Comparison of ENCODE assay signal across 21 cellular contexts in the genomic region with DNA sequence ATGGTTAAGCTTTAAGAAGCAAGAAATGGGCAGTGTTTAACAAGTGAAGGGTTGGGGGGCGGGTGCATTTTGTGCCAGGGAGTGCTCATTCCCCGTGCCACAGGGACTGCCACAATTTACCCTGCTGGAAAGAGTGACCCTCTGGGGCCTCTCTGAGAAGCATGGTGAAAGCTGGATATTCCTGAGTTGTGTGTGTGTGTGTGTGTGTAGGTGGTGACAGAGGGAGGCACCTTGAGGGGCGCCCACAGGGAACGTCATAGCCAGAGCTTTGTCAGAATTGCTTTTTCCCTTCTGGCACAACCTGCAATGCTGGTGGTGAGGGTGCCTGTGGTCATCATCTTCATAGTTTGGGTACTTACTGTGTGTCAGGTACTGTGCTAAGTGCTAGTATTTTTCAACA. TPM values are rescaled to one million over a fixed set of nuclear protein-coding genes. Genes with fewer than 3 reads are reported as not detected.
DNase-seq lines count a peak whose midpoint lies in the region; TF ChIP-seq lines count a peak whose summit lies in the region.
"Had no signal": no experiment of that assay in that cellular context is flagged by ENCODE, and none has a peak within 500 bp of the region (broad histone marks: within the 10 kb centered on the region; RNA-seq: fewer than 3 reads in every experiment).

No MANE protein-coding gene starts in this region.

- peak overlapping the region in 6 of 8 donors; percentile 17 to 92 (median 82) for H3K27ac Mint-ChIP-seq in CD8-positive, alpha-beta memory T cell
- H3K27ac Mint-ChIP-seq in brain (peak overlapping the region in 1 of 5 experiments; percentile 51), neural crest cell (ENCODE audit: unreplicated experiment) (no peak overlapping the region)

- H3K9me3 ChIP-seq in CD8-positive, alpha-beta memory T cell (ENCODE audit: low read length) = no peaks in the 10 kb centered on the region
- H3K9me3 ChIP-seq in spleen = no peaks in the 10 kb centered on the region
- H3K9me3 ChIP-seq: MG63 had no signal

- TF ChIP-seq CTCF in brain (conservative IDR thresholded peaks at IDR 0.05) = no peak
- no peak for TF ChIP-seq CTCF in neural crest cell (conservative IDR thresholded peaks at IDR 0.05)
- TF ChIP-seq CTCF in spleen (IDR thresholded peaks at IDR 0.05 in 8 of 11, conservative IDR thresholded peaks at IDR 0.05 in 3 of 11) = no peak

- H3K36me3 Mint-ChIP-seq in CD8-positive, alpha-beta memory T cell = peaks cover 0 to 20% (median 5%) of the 10 kb centered on the region in 3 donors
- H3K36me3 Mint-ChIP-seq in brain (no peaks in the 10 kb centered on the region), neural crest cell (ENCODE audit: low read depth) (no peaks in the 10 kb centered on the region)

- TF ChIP-seq POLR2A in spleen (IDR thresholded peaks at IDR 0.05) = no peak

- H3K4me1 Mint-ChIP-seq in CD8-positive, alpha-beta memory T cell = peaks cover 32 to 45% (median 35%) of the 10 kb centered on the region in 3 donors
- H3K4me1 Mint-ChIP-seq in brain (peaks cover 32% of the 10 kb centered on the region), neural crest cell (peaks cover 14% of the 10 kb centered on the region)

- H3K9me3 Mint-ChIP-seq in CD8-positive, alpha-beta memory T cell = peaks cover 0 to 7% (median 4%) of the 10 kb centered on the region in 5 donors
- peaks cover 0 to 9% (median 5%) of the 10 kb centered on the region in 5 experiments for H3K9me3 Mint-ChIP-seq in brain
- H3K9me3 Mint-ChIP-seq in neural crest cell = no peaks in the 10 kb centered on the region

- peak in 1 of 5 donors; percentile 28 for DNase-seq in CD8-positive, alpha-beta memory T cell
- DNase-seq in neural crest cell (ENCODE audit: low read depth, low spot score) (no peak), spleen (peak; percentile 12), RKO (ENCODE audit: low spot score) (no peak), NCI-H2107 (lab: John Stamatoyannopoulos, UW) (no peak), NCI-H2227 (lab: John Stamatoyannopoulos, UW; ENCODE audit: unreplicated experiment) (no peak)
- DNase-seq: C1 segment of cervical spinal cord, DND-41, HCEC 1CT, MG63, NCI-H1694, NCI-H226, NCI-H510A, SHP77 had no signal

- 75 to 83% (median 80%) methylated on average over 4 of the region's 4 CpGs for WGBS in spleen, 5 donors

- POLR2A ChIA-PET in CD8-positive, alpha-beta memory T cell (lab: Charles Lee) = interaction anchor here (0.6 kb wide), 1 partner anchor 220 kb away, joined by 3 read pairs; no protein-coding TSS in a partner anchor

- CTCF ChIA-PET in CD8-positive, alpha-beta memory T cell (lab: Charles Lee) = interaction anchor here (1.3 to 2.8 kb wide), 2 partner anchors 31 to 36 kb away, joined by 3 to 13 read pairs; no protein-coding TSS in a partner anchor

- intact Hi-C loops in spleen (cut with DNase I; ENCODE audit: low total_unique reads) = no loop called here

- H3K27ac ChIP-seq in CD8-positive, alpha-beta memory T cell (ENCODE audit: low read depth, low read length) = no peak overlapping the region
- H3K27ac ChIP-seq in spleen = no peak overlapping the region
- H3K27ac ChIP-seq: RWPE1 had no signal

- H3K27me3 Mint-ChIP-seq in CD8-positive, alpha-beta memory T cell = peaks cover 14 to 22% of the 10 kb centered on the region in 2 donors
- H3K27me3 Mint-ChIP-seq in brain (peaks cover 18% of the 10 kb centered on the region), neural crest cell (ENCODE audit: low read depth) (peaks cover 39% of the 10 kb centered on the region)

- H3K36me3 ChIP-seq in CD8-positive, alpha-beta memory T cell (ENCODE audit: insufficient read depth, low read length) = no peaks in the 10 kb centered on the region
- H3K36me3 ChIP-seq in spleen = no peaks in the 10 kb centered on the region
- H3K36me3 ChIP-seq: MG63 had no signal

- H3K4me3 Mint-ChIP-seq in CD8-positive, alpha-beta memory T cell = peak overlapping the region in 4 of 7 donors; percentile 12 to 76 (median 50)
- H3K4me3 Mint-ChIP-seq in brain (peak overlapping the region in 3 of 5 experiments; percentile 7 to 20 (median 17)), neural crest cell (peak overlapping the region; percentile 41)

- H3K4me1 ChIP-seq in CD8-positive, alpha-beta memory T cell (ENCODE audit: insufficient read depth, low read length) = peaks cover 6% of the 10 kb centered on the region
- H3K4me1 ChIP-seq in spleen = peaks cover 0 to 65% (median 32%) of the 10 kb centered on the region in 6 donors

- H3K4me3 ChIP-seq in CD8-positive, alpha-beta memory T cell (ENCODE audit: low read length) = no peak overlapping the region
- H3K4me3 ChIP-seq in spleen = no peak overlapping the region
- H3K4me3 ChIP-seq: A549, MG63 had no signal

- H3K27me3 ChIP-seq in CD8-positive, alpha-beta memory T cell (ENCODE audit: insufficient read depth, low read length, poor library complexity, severe bottlenecking) = peaks cover 6% of the 10 kb centered on the region
- peaks cover 2 to 48% (median 25%) of the 10 kb centered on the region in 7 donors for H3K27me3 ChIP-seq in spleen (replicated peaks in 1 of 7)
- H3K27me3 ChIP-seq: MG63 had no signal

RNA-seq across cellular contexts. Expression of a gene that starts 2.5 kb away (rescaled TPM):
- total RNA-seq in CD8-positive, alpha-beta memory T cell = under 1 TPM; 0.55 to 0.59 TPM
- 10.4 TPM for polyA plus RNA-seq in CD8-positive, alpha-beta memory T cell
- polyA plus RNA-seq in brain (ENCODE audit: insufficient read depth, low read depth, low replicate concordance) (4.1 TPM), spleen (10 to 100 TPM in 1 of 3 donors, 1 to 10 TPM in 2; 2.8 to 29.5 (median 8.6) TPM)
- total RNA-seq in neural crest cell (24.8 and 29.8 TPM in 2 replicates), spleen (10 to 100 TPM; 15.4 to 71.9 (median 58.1) TPM)
- total RNA-seq: HT1080, SK-MEL-5 had no signal

RNA-seq across cellular contexts. Expression of a gene that starts 27.6 kb away (rescaled TPM):
- not detected for total RNA-seq in CD8-positive, alpha-beta memory T cell
- polyA plus RNA-seq in CD8-positive, alpha-beta memory T cell = 0.41 TPM
- 0.70 TPM for polyA plus RNA-seq in brain (ENCODE audit: insufficient read depth, low read depth, low replicate concordance)
- 0.16 and 0.32 TPM in 2 replicates for total RNA-seq in neural crest cell
- total RNA-seq in spleen = 1 to 10 TPM in 3 of 7 donors, under 1 TPM in 3, not detected in 1; 0.17 to 2.5 (median 0.92) TPM
- polyA plus RNA-seq in spleen = under 1 TPM; 0.27 to 0.72 (median 0.32) TPM
- total RNA-seq: HepG2, HT1080, LHCN-M2, SK-MEL-5 had no signal
- polyA plus RNA-seq: A549 had no signal

Comparison
In these comparisons a context has a peak if more than half of its experiments do, and no peak if none do; other contexts are left out.
1. RNA of a gene that starts 2.5 kb away (total RNA-seq): 15.4 to 71.9 TPM in spleen and 24.8 to 29.8 TPM in neural crest cell; 0.55 to 0.59 TPM in CD8-positive, alpha-beta memory T cell; every median in the first group is over 10 times any median in the second.
2. Peak in every context shown above with its lines, with median percentiles within 50 percentile points of each other: H3K4me3 Mint-ChIP-seq.